In the genomic region with DNA sequence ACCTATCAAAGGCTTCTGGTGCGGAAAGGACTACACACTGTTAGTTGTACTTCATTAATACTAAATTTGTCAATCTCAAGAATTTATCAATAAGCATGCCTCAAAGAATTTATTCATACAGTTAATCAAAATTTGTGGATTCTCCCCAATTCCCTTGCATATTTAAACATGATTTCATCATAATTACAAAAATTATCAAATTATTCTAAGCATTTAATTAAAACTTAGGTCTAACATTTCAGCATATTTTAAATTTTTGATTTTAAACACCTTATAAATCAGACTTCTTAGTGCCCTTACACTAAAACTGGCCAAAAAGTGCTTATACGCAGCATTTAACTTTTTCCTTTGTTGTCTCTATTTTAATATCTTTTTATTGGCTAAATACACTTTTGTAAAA, we compare ENCODE assay signal across 31 cellular contexts. TPM values are rescaled to one million over a fixed set of nuclear protein-coding genes. Genes with fewer than 3 reads are reported as not detected.
"Had no signal": no experiment of that assay in that cellular context is flagged by ENCODE, and none has a peak within 500 bp of the region (broad histone marks: within the 10 kb centered on the region; RNA-seq: fewer than 3 reads in every experiment).

No MANE protein-coding gene starts in this region.

- H3K27ac ChIP-seq: coronary artery, epithelial cell of prostate, esophagus squamous epithelium, gastrocnemius medialis, heart right ventricle, left lung, lower lobe of right lung had no signal

- ATAC-seq: effector memory CD8-positive, alpha-beta T cell; esophagus mucosa; gastrocnemius medialis; heart right ventricle; left cardiac atrium; left lung; left ventricle myocardium superior; lower lobe of right lung; mucosa of descending colon had no signal

- DNase-seq: dermis blood vessel endothelial cell; effector CD8-positive, alpha-beta T cell; effector memory CD8-positive, alpha-beta T cell; endodermal cell; erythroblast; esophagus squamous epithelium; foreskin fibroblast; foreskin melanocyte; gastrocnemius medialis; glutamatergic neuron; head of caudate nucleus; heart right ventricle; hippocampal formation; left cardiac atrium; left lung; left ventricle myocardium superior; lower lobe of right lung; mesenchymal stem cell; naive B cell had no signal

- H3K27me3 ChIP-seq: esophagus squamous epithelium, gastrocnemius medialis, heart right ventricle, left lung had no signal

- H3K9me3 ChIP-seq: esophagus squamous epithelium, gastrocnemius medialis, heart right ventricle, left lung, lower lobe of right lung, mucosa of descending colon had no signal

- FAIRE-seq: colon, endometrium, islet of Langerhans, keratinocyte had no signal

- H3K4me3 ChIP-seq: coronary artery, esophagus squamous epithelium, gastrocnemius medialis, heart right ventricle, left lung, lower lobe of right lung, mucosa of descending colon had no signal

- H3K4me1 ChIP-seq: esophagus squamous epithelium, gastrocnemius medialis, heart right ventricle, left lung, lower lobe of right lung had no signal

RNA-seq across cellular contexts. Expression of gene SERPIND1, which starts 13.8 kb away (rescaled TPM):
- total RNA-seq: dermis blood vessel endothelial cell, endodermal cell, kidney epithelial cell, left ventricle myocardium superior, lower leg skin, mesothelial cell of epicardium, mucosa of descending colon, myocyte had no signal
- polyA plus RNA-seq: keratinocyte had no signal
